Comparison of ENCODE assay signal across 27 cellular contexts in the genomic region with DNA sequence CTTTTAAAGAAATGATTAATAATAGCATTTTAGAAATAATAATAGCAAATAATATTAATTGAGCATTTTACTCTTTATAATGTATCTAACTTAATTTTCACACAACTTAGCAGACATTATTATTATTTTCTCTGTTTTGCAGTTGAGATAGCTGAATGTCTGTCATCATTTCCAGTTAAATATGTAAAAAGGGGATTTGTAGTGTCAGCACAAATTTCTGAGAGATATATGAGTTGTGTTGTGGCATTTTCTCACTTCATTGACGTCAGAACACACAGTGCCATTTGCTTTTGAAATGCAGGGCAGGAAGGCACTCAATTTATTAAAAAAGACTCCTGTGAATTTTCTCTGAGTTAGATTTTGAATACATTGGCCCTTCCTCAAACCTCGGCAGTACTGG.
A peak's percentile ranks its signal among the peaks of the same experiment; 100 is the strongest.
DNase-seq lines count a peak whose midpoint lies in the region; ATAC-seq, FAIRE-seq and TF ChIP-seq lines count a peak whose summit lies in the region.
"Had no signal": no experiment of that assay in that cellular context is flagged by ENCODE, and none has a peak within 500 bp of the region (broad histone marks: within the 10 kb centered on the region; RNA-seq: fewer than 3 reads in every experiment).

No MANE protein-coding gene starts in this region.

- no peak overlapping the region for H2BK20ac ChIP-seq in IMR-90 (ENCODE audit: low read depth, low read length)
- H2BK20ac ChIP-seq in H1 (ENCODE audit: low read length), result no peak overlapping the region

- H2BK5ac ChIP-seq in IMR-90 (ENCODE audit: low read depth, low read length, poor library complexity, severe bottlenecking) (no peak overlapping the region), H1 (ENCODE audit: low read depth, low read length) (no peak overlapping the region)

- H3K9ac ChIP-seq in IMR-90 (ENCODE audit: low read depth, low read length) (no peak overlapping the region), H1 (replicated peaks in 1 of 4; ENCODE audit: extremely low read depth in 1 of 4, low read depth in 3 of 4, low read length in 3 of 4) (no peak overlapping the region)
- H3K9ac ChIP-seq: BLaER1 had no signal

- TF ChIP-seq CTCF in A549 (IDR thresholded peaks at IDR 0.05) (no peak), IMR-90 (conservative IDR thresholded peaks at IDR 0.05; ENCODE audit: low read depth, low read length) (no peak), H1 (IDR thresholded peaks at IDR 0.05; ENCODE audit: control extremely low read depth in 1 of 3, insufficient read depth in 1 of 3, low read depth in 1 of 3, low read length in 3 of 3) (no peak), omental fat pad (IDR thresholded peaks at IDR 0.05) (no peak), WTC11 (IDR thresholded peaks at IDR 0.05) (no peak)

- H4K8ac ChIP-seq in IMR-90 (ENCODE audit: low read depth in 2 of 2, low read length in 2 of 2) (no peak overlapping the region), H1 (ENCODE audit: extremely low read depth, insufficient read depth, low read length) (no peak overlapping the region)

- H2AK9ac ChIP-seq in IMR-90 (replicated peaks; ENCODE audit: low read depth, low read length, poor library complexity), result no peak overlapping the region

- H3K27ac Mint-ChIP-seq in WTC11, result no peak overlapping the region
- H3K27ac Mint-ChIP-seq: CD14-positive monocyte; CD4-positive, alpha-beta memory T cell; CD8-positive, alpha-beta memory T cell had no signal

- no peaks in the 10 kb centered on the region for H3K4me1 ChIP-seq in A549
- no peaks in the 10 kb centered on the region for H3K4me1 ChIP-seq in IMR-90 (ENCODE audit: control insufficient read depth, insufficient read depth, low read length)
- peaks cover 0 to 4% (median 0%) of the 10 kb centered on the region in 4 experiments; a peak in 1 of 7 replicates for H3K4me1 ChIP-seq in H1 (replicated peaks in 1 of 4; ENCODE audit: control insufficient read depth in 3 of 4, insufficient read depth in 4 of 4, low read length in 3 of 4)
- H3K4me1 ChIP-seq: BE2C, BLaER1 had no signal

- peaks cover 35% of the 10 kb centered on the region for H3K27me3 Mint-ChIP-seq in WTC11 (ENCODE audit: low read depth)
- H3K27me3 Mint-ChIP-seq: CD4-positive, CD25-positive, alpha-beta regulatory T cell; CD8-positive, alpha-beta memory T cell had no signal

- H2AK5ac ChIP-seq in IMR-90 (ENCODE audit: low read depth, low read length) (no peak overlapping the region), H1 (ENCODE audit: low read depth, low read length) (no peak overlapping the region)

- CTCF ChIA-PET in A549 (lab: Yijun Ruan, JAX), result no interaction called here
- CTCF ChIA-PET in IMR-90 (lab: Yijun Ruan, JAX), result no interaction called here
- CTCF ChIA-PET in H1 (lab: Charles Lee; ENCODE audit: partially characterized antibody), result interaction anchor here (0.6 to 0.8 kb wide), 2 partner anchors 23 to 106 kb away, joined by 3 read pairs; no protein-coding TSS in a partner anchor
- CTCF ChIA-PET in WTC11 (lab: Charles Lee), result no interaction called here

- no peak overlapping the region for H3K4me3 Mint-ChIP-seq in WTC11
- H3K4me3 Mint-ChIP-seq: CD14-positive monocyte; CD4-positive, alpha-beta memory T cell; CD4-positive, CD25-positive, alpha-beta regulatory T cell; CD8-positive, alpha-beta memory T cell had no signal

- 41% methylated on average over 2 of the region's 2 CpGs for WGBS in A549 (ENCODE audit: missing lambda C conversion rate)
- WGBS in IMR-90 (ENCODE audit: extremely low coverage in 2 of 2, insufficient read length in 1 of 2), 2 experiments, result no CpG with 5 or more reads among the region's 2 CpGs
- 90% methylated on average over 2 of the region's 2 CpGs; no CpG with 5 or more reads in 1 of the 2 experiments for WGBS in H1 (ENCODE audit: extremely low coverage in 1 of 2, insufficient coverage in 1 of 2, insufficient read length in 1 of 2, insufficient replicate concordance in 2 of 2, low coverage in 1 of 2, low lambda C conversion rate in 2 of 2, missing lambda C conversion rate in 1 of 2), 2 experiments

- H4K91ac ChIP-seq in IMR-90 (ENCODE audit: insufficient read depth, low read depth, low read length), result no peak overlapping the region
- H4K91ac ChIP-seq in H1 (replicated peaks; ENCODE audit: insufficient read length, low read length), result no peak overlapping the region

- BruUV-seq in IMR-90 (replicated peaks; lab: Mats Ljungman, UMichigan), result no TSS peak

- H2AFZ ChIP-seq in IMR-90 (replicated peaks; ENCODE audit: low read length, poor library complexity) (no peak overlapping the region), H1 (ENCODE audit: low read length) (no peak overlapping the region)

- H3K36me3 Mint-ChIP-seq in WTC11, result peaks cover 14% of the 10 kb centered on the region
- H3K36me3 Mint-ChIP-seq: CD14-positive monocyte; CD4-positive, alpha-beta memory T cell; CD4-positive, CD25-positive, alpha-beta regulatory T cell; CD8-positive, alpha-beta memory T cell had no signal

- H3K9me1 ChIP-seq in IMR-90 (ENCODE audit: insufficient read depth, low read length), result no peaks in the 10 kb centered on the region

- H3K23ac ChIP-seq in IMR-90 (ENCODE audit: low read depth, low read length) (no peak overlapping the region), H1 (ENCODE audit: insufficient read length) (no peak overlapping the region)

- no peak overlapping the region for H3K56ac ChIP-seq in IMR-90 (ENCODE audit: extremely low read depth, insufficient read depth, low read length)
- no peak overlapping the region for H3K56ac ChIP-seq in H1 (replicated peaks; ENCODE audit: insufficient read length, low read depth, low read length)

- DNase-seq in A549 (ENCODE audit: low read depth in 1 of 2, low spot score in 1 of 2) (no peak), IMR-90 (no peak), SK-MEL-5 (ENCODE audit: low read depth, low spot score) (peak; percentile 44), H1 (ENCODE audit: low read depth in 1 of 2, low spot score in 2 of 2) (no peak), omental fat pad (ENCODE audit: low spot score) (no peak), A172 (ENCODE audit: low spot score) (no peak), WTC11 (ENCODE audit: low spot score) (no peak)
- DNase-seq: 8988T; ACHN; BE2C; C1 segment of cervical spinal cord; CD4-positive, alpha-beta memory T cell; CD4-positive, CD25-positive, alpha-beta regulatory T cell; CD8-positive, alpha-beta memory T cell; COR-L47; DMS 273 treated with DMSO at 0.1 percent for 48 hours; DMS153; DMS53; DMS79; DND-41; EL; GDM1 had no signal

- H3K9me3 ChIP-seq in A549 (no peaks in the 10 kb centered on the region), IMR-90 (ENCODE audit: control insufficient read depth, insufficient read depth, low read length) (peaks cover 14% of the 10 kb centered on the region), H1 (ENCODE audit: insufficient read depth in 2 of 2, low read depth in 1 of 2, low read length in 1 of 2) (no peaks in the 10 kb centered on the region)
- H3K9me3 ChIP-seq: BE2C, BLaER1 had no signal

- H2BK120ac ChIP-seq in IMR-90 (ENCODE audit: low read depth, low read length), result no peak overlapping the region
- H2BK120ac ChIP-seq in H1 (replicated peaks; ENCODE audit: low read depth, low read length), result no peak overlapping the region

- H3K14ac ChIP-seq in IMR-90 (replicated peaks; ENCODE audit: low read depth, low read length) (no peak overlapping the region), H1 (ENCODE audit: insufficient read length) (no peak overlapping the region)

- H4K20me1 ChIP-seq in IMR-90 (ENCODE audit: insufficient read depth, low read length) (no peaks in the 10 kb centered on the region), H1 (replicated peaks in 1 of 2; ENCODE audit: control insufficient read depth in 1 of 2, insufficient read depth in 2 of 2, low read length in 2 of 2) (no peaks in the 10 kb centered on the region)
- H4K20me1 ChIP-seq: BLaER1 had no signal

- ATAC-seq in A549, result no peak
- no peak for ATAC-seq in IMR-90 (ENCODE audit: low read depth)
- no peak for ATAC-seq in omental fat pad (ENCODE audit: low FRiP score)
- ATAC-seq in WTC11, result no peak
- ATAC-seq: GM12878 had no signal

- no peak for TF ChIP-seq EP300 in A549 (IDR thresholded peaks at IDR 0.05)
- no peak for TF ChIP-seq EP300 in H1 (IDR thresholded peaks at IDR 0.05; ENCODE audit: borderline replicate concordance in 1 of 2, low read depth in 2 of 2, low read length in 2 of 2)

- intact Hi-C loops in IMR-90 (cut with micrococcal nuclease), result no loop called here

- H3K4me2 ChIP-seq in A549 (no peak overlapping the region), IMR-90 (ENCODE audit: low read depth, low read length) (no peak overlapping the region), H1 (ENCODE audit: insufficient read depth in 1 of 2, low read depth in 2 of 2, low read length in 2 of 2) (no peak overlapping the region)
- H3K4me2 ChIP-seq: BLaER1 had no signal

- H3K27me3 ChIP-seq in IMR-90 (ENCODE audit: control insufficient read depth, insufficient read depth, low read length) (no peaks in the 10 kb centered on the region), H1 (replicated peaks in 1 of 4; ENCODE audit: control insufficient read depth in 3 of 4, extremely low read depth in 1 of 4, insufficient read depth in 3 of 4, low read length in 3 of 4) (no peaks in the 10 kb centered on the region)
- H3K27me3 ChIP-seq: BE2C, BLaER1 had no signal

- in situ Hi-C loops in IMR-90 (cut with MboI; ENCODE audit: low sequenced_read_pairs) (no loop called here), SK-MEL-5 (cut with HindIII; ENCODE audit: low pct_unique_long_range_greater_than_20kb, low sequenced_read_pairs) (no loop called here)

- H2BK15ac ChIP-seq in IMR-90 (ENCODE audit: low read depth, low read length) (no peak overlapping the region), H1 (ENCODE audit: low read length) (no peak overlapping the region)

- H3K18ac ChIP-seq in IMR-90 (ENCODE audit: low read depth, low read length) (no peak overlapping the region), H1 (ENCODE audit: extremely low read depth, low read length) (no peak overlapping the region)

- H3K79me1 ChIP-seq in IMR-90 (ENCODE audit: low read depth in 1 of 2, low read length in 2 of 2) (no peaks in the 10 kb centered on the region), H1 (ENCODE audit: low read depth, low read length) (no peaks in the 10 kb centered on the region)

- H4K5ac ChIP-seq in IMR-90 (ENCODE audit: low read depth, low read length), result no peak overlapping the region
- H4K5ac ChIP-seq in H1 (ENCODE audit: insufficient read length, low read depth, low read length), result no peak overlapping the region

- H3K9me3 Mint-ChIP-seq in WTC11, result peaks cover 16% of the 10 kb centered on the region

- H3K27ac ChIP-seq in A549, result no peak overlapping the region
- H3K27ac ChIP-seq in IMR-90 (ENCODE audit: insufficient read depth, low read length), result no peak overlapping the region
- no peak overlapping the region for H3K27ac ChIP-seq in H1 (ENCODE audit: low read depth, low read length)
- H3K27ac ChIP-seq: BLaER1 had no signal

- TF ChIP-seq RAD21 in A549 (conservative IDR thresholded peaks at IDR 0.05 in 1 of 2, IDR thresholded peaks at IDR 0.05 in 1 of 2) (no peak), IMR-90 (IDR thresholded peaks at IDR 0.05; ENCODE audit: low read length) (no peak), H1 (IDR thresholded peaks at IDR 0.05 in 1 of 2, conservative IDR thresholded peaks at IDR 0.05 in 1 of 2; ENCODE audit: low read depth in 2 of 2, low read length in 2 of 2) (no peak)

- no peaks in the 10 kb centered on the region for H3K79me2 ChIP-seq in H1 (ENCODE audit: control insufficient read depth in 1 of 2, insufficient read depth in 2 of 2, low read length in 2 of 2)

- POLR2A ChIA-PET in A549 (lab: Yijun Ruan, JAX), result no interaction called here
- POLR2A ChIA-PET in IMR-90 (lab: Charles Lee; ENCODE audit: unreplicated experiment), result no interaction called here
- POLR2A ChIA-PET in H1 (lab: Charles Lee; ENCODE audit: partially characterized antibody), result no interaction called here
- POLR2A ChIA-PET in WTC11 (lab: Charles Lee), result no interaction called here

- FAIRE-seq in A549 (lab: Jason Lieb, UNC), result no peak
- no peak for FAIRE-seq in H1 (lab: Jason Lieb, UNC)
- FAIRE-seq: GM12878, GM12892, GM18507 had no signal

- no peaks in the 10 kb centered on the region for H3K4me1 Mint-ChIP-seq in WTC11
- H3K4me1 Mint-ChIP-seq: CD14-positive monocyte; CD4-positive, alpha-beta memory T cell; CD4-positive, CD25-positive, alpha-beta regulatory T cell; CD8-positive, alpha-beta memory T cell had no signal

- dilution Hi-C loops in IMR-90 (cut with HindIII; ENCODE audit: low sequenced_read_pairs, unreplicated experiment), result no loop called here

- no peak overlapping the region for H2BK12ac ChIP-seq in H1 (ENCODE audit: low read depth, low read length)

- H3K4me3 ChIP-seq in A549 (no peak overlapping the region), IMR-90 (ENCODE audit: insufficient read depth, low read depth, low read length) (no peak overlapping the region), H1 (ENCODE audit: extremely low read depth in 1 of 4, insufficient read depth in 2 of 4, low read depth in 3 of 4, low read length in 4 of 4) (no peak overlapping the region)
- H3K4me3 ChIP-seq: BLaER1, GM12878 had no signal

- H3K36me3 ChIP-seq in IMR-90 (ENCODE audit: control insufficient read depth, insufficient read depth, low read length), result no peaks in the 10 kb centered on the region
- H3K36me3 ChIP-seq in H1 (ENCODE audit: control insufficient read depth in 2 of 4, insufficient read depth in 4 of 4, low read length in 3 of 4), result no peaks in the 10 kb centered on the region
- H3K36me3 ChIP-seq: BE2C, BLaER1 had no signal

- no peak for TF ChIP-seq POLR2A in A549 (IDR thresholded peaks at IDR 0.05; ENCODE audit: low read length)
- TF ChIP-seq POLR2A in IMR-90 (IDR thresholded peaks at IDR 0.05; ENCODE audit: low read depth, low read length), result no peak
- TF ChIP-seq POLR2A in H1 (IDR thresholded peaks at IDR 0.05; ENCODE audit: control extremely low read depth in 1 of 2, low read depth in 2 of 2, low read length in 2 of 2), result no peak

- H3K4ac ChIP-seq in IMR-90 (ENCODE audit: low read depth, low read length) (no peak overlapping the region), H1 (replicated peaks; ENCODE audit: insufficient read length, low read depth, low read length) (no peak overlapping the region)

- H3K23me2 ChIP-seq in H1 (ENCODE audit: low read depth, low read length), result no peaks in the 10 kb centered on the region
